8 cellular contexts compared by ENCODE assay signal in the genomic region with DNA sequence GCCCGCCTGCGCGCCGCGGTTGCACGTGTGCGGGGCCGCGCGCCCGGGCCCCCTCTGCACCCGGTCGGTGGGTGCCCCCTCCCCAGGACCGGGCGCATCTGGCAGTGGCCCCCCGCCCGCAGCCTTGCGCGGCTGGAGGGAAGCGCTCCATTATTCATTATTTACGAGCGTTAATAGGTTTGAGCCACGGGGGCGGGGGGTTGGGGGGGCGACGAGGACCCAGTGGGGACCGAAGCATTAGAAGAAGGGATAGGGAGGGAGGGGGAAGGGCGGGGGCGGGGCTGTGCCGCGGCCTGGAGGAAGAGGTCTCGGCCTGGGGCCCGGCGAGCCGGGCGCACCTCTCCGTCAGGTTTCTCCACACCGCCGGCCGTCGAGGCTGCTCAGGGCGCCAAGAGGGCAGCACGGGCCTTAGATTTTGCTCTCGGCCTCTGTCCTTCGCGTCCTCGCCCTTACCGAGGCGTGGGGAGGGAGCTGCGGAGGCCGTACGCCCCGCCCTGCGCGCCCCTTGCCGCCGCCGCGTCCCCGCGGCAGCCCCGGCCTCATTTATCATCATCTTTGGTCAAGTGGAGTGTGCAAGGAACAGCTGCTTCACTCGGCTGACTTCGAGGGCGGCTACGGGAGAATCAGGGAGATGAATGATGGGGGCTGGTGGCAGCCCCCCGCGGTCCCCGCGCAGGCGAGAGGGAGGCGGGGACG. TPM values are rescaled to one million over a fixed set of nuclear protein-coding genes. Genes with fewer than 3 reads are reported as not detected.
DNase-seq lines count a peak whose midpoint lies in the region; ATAC-seq and TF ChIP-seq lines count a peak whose summit lies in the region.

No MANE protein-coding gene starts in this region.

- no peak for TF ChIP-seq POLR2A in sigmoid colon (IDR thresholded peaks at IDR 0.05)

- intact Hi-C loops in left ventricle myocardium inferior (cut with micrococcal nuclease) (loop anchor here (10.0 kb wide), 1 partner anchor 88 kb away; no protein-coding TSS in a partner anchor), sigmoid colon (cut with DNase I) (loop anchor here (2.0 to 5.0 kb wide), 3 partner anchors 40 to 102 kb away; a partner anchor contains a TSS)

- no peaks in the 10 kb centered on the region for H3K9me3 ChIP-seq in left ventricle myocardium inferior (replicated peaks)
- H3K9me3 ChIP-seq in sigmoid colon = no peaks in the 10 kb centered on the region

- TF ChIP-seq CTCF in GM12864 (IDR thresholded peaks at IDR 0.05; ENCODE audit: low read depth, low read length, missing control alignments) = no peak
- TF ChIP-seq CTCF in left ventricle myocardium inferior (IDR thresholded peaks at IDR 0.05; ENCODE audit: borderline replicate concordance) = no peak
- TF ChIP-seq CTCF in sigmoid colon (IDR thresholded peaks at IDR 0.05) = no peak

- WGBS in sigmoid colon, 2 donors = 1% methylated on average over 72 of the region's 73 CpGs

- peak overlapping the region; percentile 53 for H3K4me3 ChIP-seq in GM12864 (ENCODE audit: low read depth, low read length)
- H3K4me3 ChIP-seq in left ventricle myocardium inferior = peak overlapping the region; percentile 72
- peak overlapping the region; percentile 21 to 56 (median 55) for H3K4me3 ChIP-seq in sigmoid colon

- no peaks in the 10 kb centered on the region for H3K36me3 ChIP-seq in left ventricle myocardium inferior
- no peaks in the 10 kb centered on the region for H3K36me3 ChIP-seq in sigmoid colon

- no peaks in the 10 kb centered on the region for H3K36me3 Mint-ChIP-seq in activated T-cell treated with anti-CD3 and anti-CD28 coated beads, Interleukin-2, amount 50 U/mL, for 72 hours (ENCODE audit: insufficient read depth in 2 of 2)

- no peak for TF ChIP-seq EP300 in sigmoid colon (IDR thresholded peaks at IDR 0.05)

- H3K27ac ChIP-seq in left ventricle myocardium inferior (replicated peaks) (peak overlapping the region; percentile 95), sigmoid colon (peak overlapping the region; percentile 87 to 93 (median 92))

- H3K9me3 Mint-ChIP-seq in activated T-cell treated with anti-CD3 and anti-CD28 coated beads, Interleukin-2, amount 50 U/mL, for 72 hours = no peaks in the 10 kb centered on the region

- peaks cover 14% of the 10 kb centered on the region for H3K4me1 Mint-ChIP-seq in activated T-cell treated with anti-CD3 and anti-CD28 coated beads, Interleukin-2, amount 50 U/mL, for 72 hours (ENCODE audit: low read depth)

- H3K4me3 Mint-ChIP-seq in activated T-cell treated with anti-CD3 and anti-CD28 coated beads, Interleukin-2, amount 50 U/mL, for 72 hours = peak overlapping the region; percentile 78 to 86

- no peak for DNase-seq in GM12864 (ENCODE audit: low read depth)
- DNase-seq in activated T-cell treated with anti-CD3 and anti-CD28 coated beads, Interleukin-2, amount 50 U/mL, for 72 hours = peak in 1 of 2 donors; percentile 21
- no peak for DNase-seq in left ventricle myocardium inferior
- DNase-seq in sigmoid colon = no peak
- DNase-seq in NCI-H128 (lab: John Stamatoyannopoulos, UW; ENCODE audit: unreplicated experiment) = no peak
- DNase-seq in stimulated activated CD8-positive, alpha-beta memory T cell treated with anti-CD3 and anti-CD28 coated beads, Interleukin-4, amount 100 ng/mL, for 48 hours = no peak

- ATAC-seq in HG03432 (IDR thresholded peaks at IDR 0.05; ENCODE audit: unreplicated experiment) (peak; percentile 11), HG02981 (IDR thresholded peaks at IDR 0.05; ENCODE audit: unreplicated experiment) (no peak)
- peak; percentile 23 to 39 for ATAC-seq in activated T-cell treated with anti-CD3 and anti-CD28 coated beads, Interleukin-2, amount 50 U/mL, for 72 hours (replicated peaks in 1 of 2)

- H3K27ac Mint-ChIP-seq in activated T-cell treated with anti-CD3 and anti-CD28 coated beads, Interleukin-2, amount 50 U/mL, for 72 hours = no peak overlapping the region

- H3K4me1 ChIP-seq in left ventricle myocardium inferior (peaks cover 99% of the 10 kb centered on the region), sigmoid colon (peaks cover 2 to 88% (median 78%) of the 10 kb centered on the region in 4 donors)

- no peaks in the 10 kb centered on the region for H3K27me3 Mint-ChIP-seq in activated T-cell treated with anti-CD3 and anti-CD28 coated beads, Interleukin-2, amount 50 U/mL, for 72 hours (ENCODE audit: low read depth)

- H3K27me3 ChIP-seq in left ventricle myocardium inferior (ENCODE audit: low read depth) (no peaks in the 10 kb centered on the region), sigmoid colon (no peaks in the 10 kb centered on the region)

RNA-seq across cellular contexts. Expression of a gene that starts 54.2 kb away (rescaled TPM):
- 100 to 1,000 TPM; 192 to 209 TPM for total RNA-seq in activated T-cell treated with anti-CD3 and anti-CD28 coated beads, Interleukin-2, amount 50 U/mL, for 72 hours
- 10.2 TPM for total RNA-seq in left ventricle myocardium inferior
- 10 to 100 TPM; 26.0 to 53.5 (median 43.5) TPM for total RNA-seq in sigmoid colon
- 100 to 1,000 TPM in 1 of 3 donors, 10 to 100 TPM in 2; 10.2 to 172 (median 14.3) TPM for polyA plus RNA-seq in sigmoid colon
